ENCODE assay signal across 2 cellular contexts in the genomic region with DNA sequence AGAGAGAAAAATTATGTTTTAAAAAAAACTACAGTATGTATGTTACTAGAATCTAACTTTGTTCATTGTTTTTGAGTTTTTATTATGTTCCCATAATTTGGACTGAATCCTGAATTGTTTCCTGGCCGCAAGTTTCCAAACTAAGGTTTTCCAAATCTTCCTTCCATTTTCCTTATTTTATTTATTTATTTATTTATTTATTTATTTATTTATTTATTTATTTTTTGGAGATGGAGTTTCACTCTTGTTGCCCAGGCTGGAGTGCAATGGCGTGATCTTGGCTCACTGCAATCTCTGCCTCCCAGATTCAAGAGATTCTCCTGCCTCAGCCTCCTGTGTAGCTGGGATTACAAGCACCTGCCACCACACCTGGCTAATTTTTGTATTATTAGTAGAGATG.
DNase-seq lines count a peak whose midpoint lies in the region; ATAC-seq, FAIRE-seq and TF ChIP-seq lines count a peak whose summit lies in the region.
"Not testable (repeated sequence)": the region's sequence is repeated elsewhere in the genome, so short reads cannot be mapped to it uniquely, and the experiment has no call there.

No MANE protein-coding gene starts in this region.

- WGBS in A549 (ENCODE audit: missing lambda C conversion rate) = 84% methylated on average over 2 of the region's 2 CpGs

- ATAC-seq in A549 = not testable (repeated sequence)

- not testable (repeated sequence) for H3K9me3 ChIP-seq in A549; HEK293 (ENCODE audit: control insufficient read depth, insufficient read depth, low read depth, low read length)

- POLR2A ChIA-PET in A549 (lab: Yijun Ruan, JAX); HEK293 (lab: Yijun Ruan, JAX): not testable (repeated sequence)

- H3K4me2 ChIP-seq in A549 = not testable (repeated sequence)

- FAIRE-seq in A549 (lab: Jason Lieb, UNC) = not testable (repeated sequence)

- CTCF ChIA-PET in A549 (lab: Yijun Ruan, JAX) = interaction anchor here (0.5 kb wide), 1 partner anchor 1714 kb away, joined by 4 read pairs; no protein-coding TSS in a partner anchor
- CTCF ChIA-PET in HEK293 (lab: Yijun Ruan, JAX) = interaction anchor here (0.9 kb wide), 1 partner anchor 105 kb away, joined by 3 read pairs; no protein-coding TSS in a partner anchor

- TF ChIP-seq POLR2A in A549 (IDR thresholded peaks at IDR 0.05; ENCODE audit: low read length) = not testable (repeated sequence)

- H3K27ac ChIP-seq in A549; HEK293 (ENCODE audit: extremely low read depth, low read depth, low read length): not testable (repeated sequence)

- H3K4me3 ChIP-seq in A549; HEK293 (ENCODE audit: low read depth, low read length): not testable (repeated sequence)

- not testable (repeated sequence) for DNase-seq in A549 (ENCODE audit: low read depth in 1 of 2, low spot score in 1 of 2)

- H3K4me1 ChIP-seq in A549; HEK293 (ENCODE audit: control insufficient read depth, insufficient read depth, low read length): not testable (repeated sequence)

- H3K36me3 ChIP-seq in HEK293 (ENCODE audit: control insufficient read depth in 2 of 2, insufficient read depth in 1 of 2, low read length in 2 of 2) = not testable (repeated sequence)

- TF ChIP-seq CTCF in A549 (IDR thresholded peaks at IDR 0.05); HEK293 (tag by site-specific recombination; IDR thresholded peaks at IDR 0.05): not testable (repeated sequence)

- TF ChIP-seq EP300 in A549 (IDR thresholded peaks at IDR 0.05) = not testable (repeated sequence)

- not testable (repeated sequence) for TF ChIP-seq RAD21 in A549 (conservative IDR thresholded peaks at IDR 0.05 in 1 of 2, IDR thresholded peaks at IDR 0.05 in 1 of 2)

TF ChIP-seq in A549, 52 proteins besides CTCF, POLR2A, EP300 and RAD21:
- TF ChIP-seq ZC3H11A (IDR thresholded peaks at IDR 0.05) = peak; percentile 45

TF ChIP-seq in HEK293, 187 proteins besides CTCF, POLR2A, EP300 and RAD21 (continues in another document):
- peak; percentile 93 for TF ChIP-seq ZNF394 (tag by site-specific recombination; IDR thresholded peaks at IDR 0.05; ENCODE audit: borderline replicate concordance)
- peak; percentile 70 for TF ChIP-seq ZBTB8A (tag by site-specific recombination; IDR thresholded peaks at IDR 0.05)
- peak; percentile 42; the same call in 1 of the 2 replicates for TF ChIP-seq ZNF664 (tag by site-specific recombination; IDR thresholded peaks at IDR 0.05)
- TF ChIP-seq ZNF426 (tag by site-specific recombination; IDR thresholded peaks at IDR 0.05) = peak; percentile 88
- peak; percentile 43 for TF ChIP-seq ZNF654 (tag by site-specific recombination; IDR thresholded peaks at IDR 0.05; ENCODE audit: low read depth)
- 0 out of 2 replicates have a peak, but pooled peaks have one; percentile 59 for TF ChIP-seq ZNF202 (tag by site-specific recombination; IDR thresholded peaks at IDR 0.05; ENCODE audit: borderline replicate concordance)
- TF ChIP-seq, protein P1, sequence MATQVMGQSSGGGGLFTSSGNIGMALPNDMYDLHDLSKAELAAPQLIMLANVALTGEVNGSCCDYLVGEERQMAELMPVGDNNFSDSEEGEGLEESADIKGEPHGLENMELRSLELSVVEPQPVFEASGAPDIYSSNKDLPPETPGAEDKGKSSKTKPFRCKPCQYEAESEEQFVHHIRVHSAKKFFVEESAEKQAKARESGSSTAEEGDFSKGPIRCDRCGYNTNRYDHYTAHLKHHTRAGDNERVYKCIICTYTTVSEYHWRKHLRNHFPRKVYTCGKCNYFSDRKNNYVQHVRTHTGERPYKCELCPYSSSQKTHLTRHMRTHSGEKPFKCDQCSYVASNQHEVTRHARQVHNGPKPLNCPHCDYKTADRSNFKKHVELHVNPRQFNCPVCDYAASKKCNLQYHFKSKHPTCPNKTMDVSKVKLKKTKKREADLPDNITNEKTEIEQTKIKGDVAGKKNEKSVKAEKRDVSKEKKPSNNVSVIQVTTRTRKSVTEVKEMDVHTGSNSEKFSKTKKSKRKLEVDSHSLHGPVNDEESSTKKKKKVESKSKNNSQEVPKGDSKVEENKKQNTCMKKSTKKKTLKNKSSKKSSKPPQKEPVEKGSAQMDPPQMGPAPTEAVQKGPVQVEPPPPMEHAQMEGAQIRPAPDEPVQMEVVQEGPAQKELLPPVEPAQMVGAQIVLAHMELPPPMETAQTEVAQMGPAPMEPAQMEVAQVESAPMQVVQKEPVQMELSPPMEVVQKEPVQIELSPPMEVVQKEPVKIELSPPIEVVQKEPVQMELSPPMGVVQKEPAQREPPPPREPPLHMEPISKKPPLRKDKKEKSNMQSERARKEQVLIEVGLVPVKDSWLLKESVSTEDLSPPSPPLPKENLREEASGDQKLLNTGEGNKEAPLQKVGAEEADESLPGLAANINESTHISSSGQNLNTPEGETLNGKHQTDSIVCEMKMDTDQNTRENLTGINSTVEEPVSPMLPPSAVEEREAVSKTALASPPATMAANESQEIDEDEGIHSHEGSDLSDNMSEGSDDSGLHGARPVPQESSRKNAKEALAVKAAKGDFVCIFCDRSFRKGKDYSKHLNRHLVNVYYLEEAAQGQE (tag by site-specific recombination; IDR thresholded peaks at IDR 0.05) = peak; percentile 65; the same call in 1 of the 2 replicates
- TF ChIP-seq ZNF623 (tag by site-specific recombination; IDR thresholded peaks at IDR 0.05) = peak; percentile 70
- TF ChIP-seq ZNF292 (tag by site-specific recombination; IDR thresholded peaks at IDR 0.05; ENCODE audit: borderline replicate concordance, low read depth) = peak; percentile 50; the same call in 1 of the 2 replicates
- TF ChIP-seq ZNF558 (tag by site-specific recombination; IDR thresholded peaks at IDR 0.05) = peak; percentile 73
- TF ChIP-seq ZNF629 (tag by site-specific recombination; IDR thresholded peaks at IDR 0.05) = peak; percentile 29; the same call in 1 of the 2 replicates
- TF ChIP-seq ZNF266 (tag by site-specific recombination; IDR thresholded peaks at IDR 0.05; ENCODE audit: low read depth) = peak; percentile 56; the same call in 1 of the 2 replicates
- TF ChIP-seq, protein P2, sequence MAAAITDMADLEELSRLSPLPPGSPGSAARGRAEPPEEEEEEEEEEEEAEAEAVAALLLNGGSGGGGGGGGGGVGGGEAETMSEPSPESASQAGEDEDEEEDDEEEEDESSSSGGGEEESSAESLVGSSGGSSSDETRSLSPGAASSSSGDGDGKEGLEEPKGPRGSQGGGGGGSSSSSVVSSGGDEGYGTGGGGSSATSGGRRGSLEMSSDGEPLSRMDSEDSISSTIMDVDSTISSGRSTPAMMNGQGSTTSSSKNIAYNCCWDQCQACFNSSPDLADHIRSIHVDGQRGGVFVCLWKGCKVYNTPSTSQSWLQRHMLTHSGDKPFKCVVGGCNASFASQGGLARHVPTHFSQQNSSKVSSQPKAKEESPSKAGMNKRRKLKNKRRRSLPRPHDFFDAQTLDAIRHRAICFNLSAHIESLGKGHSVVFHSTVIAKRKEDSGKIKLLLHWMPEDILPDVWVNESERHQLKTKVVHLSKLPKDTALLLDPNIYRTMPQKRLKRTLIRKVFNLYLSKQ (tag by site-specific recombination; IDR thresholded peaks at IDR 0.05; ENCODE audit: borderline replicate concordance) = 0 out of 2 replicates have a peak, but pooled peaks have one; percentile 68
- peak; percentile 56; the same call in 1 of the 2 replicates for TF ChIP-seq ZNF140 (tag by site-specific recombination; IDR thresholded peaks at IDR 0.05)
- peak; percentile 63 for TF ChIP-seq ZXDB (tag by site-specific recombination; IDR thresholded peaks at IDR 0.05)
- TF ChIP-seq ZNF433 (tag by site-specific recombination; IDR thresholded peaks at IDR 0.05; ENCODE audit: low read depth) = 0 out of 2 replicates have a peak, but pooled peaks have one; percentile 24
- TF ChIP-seq SP3 (tag by site-specific recombination; IDR thresholded peaks at IDR 0.05) = 0 out of 2 replicates have a peak, but pooled peaks have one; percentile 15
- peak; percentile 80; the same call in 1 of the 2 replicates for TF ChIP-seq ZNF560 (tag by site-specific recombination; IDR thresholded peaks at IDR 0.05; ENCODE audit: borderline replicate concordance)
- 0 out of 2 replicates have a peak, but pooled peaks have one; percentile 49 for TF ChIP-seq ZBTB21 (tag by site-specific recombination; IDR thresholded peaks at IDR 0.05)
